1 cellular context compared by ENCODE assay signal in the genomic region with DNA sequence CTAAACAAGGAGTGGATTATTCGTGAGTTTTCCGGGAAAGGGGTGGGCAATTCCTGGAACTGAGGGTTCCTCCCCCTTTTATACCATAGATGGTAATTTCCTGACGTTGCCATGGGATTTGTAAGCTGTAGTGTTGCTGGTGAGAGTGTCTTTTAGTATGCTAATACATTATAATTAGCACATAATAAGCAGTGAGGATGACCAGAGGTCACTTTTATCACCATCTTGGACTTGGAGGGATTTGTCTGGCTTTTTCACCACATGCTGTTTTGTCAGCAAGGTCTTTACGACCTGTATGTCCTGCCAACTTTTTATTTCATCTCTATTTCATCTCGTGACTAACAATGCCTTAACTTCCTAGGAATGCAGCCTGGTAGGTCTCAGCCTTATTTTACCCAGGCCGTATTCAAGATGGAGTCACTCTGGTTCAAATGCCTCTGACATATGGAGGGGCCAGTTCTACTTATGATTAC.
TF ChIP-seq lines count a peak whose summit lies in the region.

No MANE protein-coding gene starts in this region.

TF ChIP-seq in K562, 482 proteins besides CTCF, POLR2A, EP300 and RAD21 (continued from another document and continues in another):
- TF ChIP-seq MEF2D (tag; conservative IDR thresholded peaks at IDR 0.05; ENCODE audit: low read depth) (0 out of 2 replicates have a peak, but pooled peaks have one; percentile 35), PRMT5 (CRISPR knock-in tag; IDR thresholded peaks at IDR 0.05) (no peak), SMAD2 (IDR thresholded peaks at IDR 0.05; ENCODE audit: low read depth, low read length) (no peak), SREBF2 (CRISPR knock-in tag; IDR thresholded peaks at IDR 0.05) (no peak), SMAD4 (CRISPR knock-in tag; conservative IDR thresholded peaks at IDR 0.05) (0 out of 2 replicates have a peak, but pooled peaks have one; percentile 34), FOXK2 (conservative IDR thresholded peaks at IDR 0.05 in 1 of 2, IDR thresholded peaks at IDR 0.05 in 1 of 2; ENCODE audit: low read depth in 2 of 2) (no peak), NFE2L1 (tag; IDR thresholded peaks at IDR 0.05; ENCODE audit: borderline replicate concordance, low read depth) (0 out of 2 replicates have a peak, but pooled peaks have one; percentile 22), ZNF830 (CRISPR knock-in tag; IDR thresholded peaks at IDR 0.05) (no peak), SUPT5H (IDR thresholded peaks at IDR 0.05) (no peak), STAG1 (CRISPR knock-in tag; IDR thresholded peaks at IDR 0.05; ENCODE audit: borderline replicate concordance) (no peak), CREB1 (IDR thresholded peaks at IDR 0.05) (no peak), CREB1 (CRISPR knock-in tag; IDR thresholded peaks at IDR 0.05) (no peak), SAFB (IDR thresholded peaks at IDR 0.05; ENCODE audit: borderline replicate concordance, low read depth, low read length) (no peak), ETV6 (IDR thresholded peaks at IDR 0.05; ENCODE audit: borderline replicate concordance in 1 of 2, low read depth in 2 of 2, low read length in 1 of 2) (no peak), ETV6 (CRISPR knock-in tag; IDR thresholded peaks at IDR 0.05; ENCODE audit: borderline replicate concordance) (no peak), ZNF780A (CRISPR knock-in tag; IDR thresholded peaks at IDR 0.05) (no peak), NR4A1 (CRISPR knock-in tag; IDR thresholded peaks at IDR 0.05) (no peak), NR4A1 (tag; IDR thresholded peaks at IDR 0.05) (peak; percentile 91), SRSF9 (IDR thresholded peaks at IDR 0.05; ENCODE audit: borderline replicate concordance, low read depth, low read length) (no peak), STAT5B (CRISPR knock-in tag; IDR thresholded peaks at IDR 0.05) (no peak), ZNF668 (CRISPR knock-in tag; IDR thresholded peaks at IDR 0.05) (peak; percentile 10; the same call in 1 of the 2 replicates), SMARCB1 (IDR thresholded peaks at IDR 0.05; ENCODE audit: insufficient read length, low read depth) (no peak), ZNF197 (CRISPR knock-in tag; IDR thresholded peaks at IDR 0.05; ENCODE audit: low read depth) (no peak), ZNF444 (CRISPR knock-in tag; IDR thresholded peaks at IDR 0.05) (no peak), NFATC3 (IDR thresholded peaks at IDR 0.05) (no peak), NR2C1 (IDR thresholded peaks at IDR 0.05) (no peak), NR2C1 (tag; IDR thresholded peaks at IDR 0.05) (peak; percentile 48; the same call in 1 of the 2 replicates), PTRF (tag; IDR thresholded peaks at IDR 0.05) (peak; percentile 76), SMARCE1 (IDR thresholded peaks at IDR 0.05) (no peak), GTF2A2 (tag; IDR thresholded peaks at IDR 0.05) (0 out of 2 replicates have a peak, but pooled peaks have one; percentile 50), DDX20 (tag; IDR thresholded peaks at IDR 0.05; ENCODE audit: low read depth) (peak; percentile 71; the same call in 1 of the 2 replicates), RFX1 (IDR thresholded peaks at IDR 0.05) (peak; percentile 64), TCF7 (IDR thresholded peaks at IDR 0.05; ENCODE audit: borderline replicate concordance) (no peak), EGR1 (conservative IDR thresholded peaks at IDR 0.05) (no peak), PYGO2 (tag; IDR thresholded peaks at IDR 0.05) (peak; percentile 53; the same call in 1 of the 2 replicates)
- TF ChIP-seq, protein P1, sequence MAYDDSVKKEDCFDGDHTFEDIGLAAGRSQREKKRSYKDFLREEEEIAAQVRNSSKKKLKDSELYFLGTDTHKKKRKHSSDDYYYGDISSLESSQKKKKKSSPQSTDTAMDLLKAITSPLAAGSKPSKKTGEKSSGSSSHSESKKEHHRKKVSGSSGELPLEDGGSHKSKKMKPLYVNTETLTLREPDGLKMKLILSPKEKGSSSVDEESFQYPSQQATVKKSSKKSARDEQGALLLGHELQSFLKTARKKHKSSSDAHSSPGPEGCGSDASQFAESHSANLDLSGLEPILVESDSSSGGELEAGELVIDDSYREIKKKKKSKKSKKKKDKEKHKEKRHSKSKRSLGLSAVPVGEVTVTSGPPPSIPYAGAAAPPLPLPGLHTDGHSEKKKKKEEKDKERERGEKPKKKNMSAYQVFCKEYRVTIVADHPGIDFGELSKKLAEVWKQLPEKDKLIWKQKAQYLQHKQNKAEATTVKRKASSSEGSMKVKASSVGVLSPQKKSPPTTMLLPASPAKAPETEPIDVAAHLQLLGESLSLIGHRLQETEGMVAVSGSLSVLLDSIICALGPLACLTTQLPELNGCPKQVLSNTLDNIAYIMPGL (CRISPR knock-in tag; IDR thresholded peaks at IDR 0.05): no peak
- TF ChIP-seq, protein P2, sequence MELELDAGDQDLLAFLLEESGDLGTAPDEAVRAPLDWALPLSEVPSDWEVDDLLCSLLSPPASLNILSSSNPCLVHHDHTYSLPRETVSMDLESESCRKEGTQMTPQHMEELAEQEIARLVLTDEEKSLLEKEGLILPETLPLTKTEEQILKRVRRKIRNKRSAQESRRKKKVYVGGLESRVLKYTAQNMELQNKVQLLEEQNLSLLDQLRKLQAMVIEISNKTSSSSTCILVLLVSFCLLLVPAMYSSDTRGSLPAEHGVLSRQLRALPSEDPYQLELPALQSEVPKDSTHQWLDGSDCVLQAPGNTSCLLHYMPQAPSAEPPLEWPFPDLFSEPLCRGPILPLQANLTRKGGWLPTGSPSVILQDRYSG (tag; conservative IDR thresholded peaks at IDR 0.05; ENCODE audit: low read depth): peak; percentile 78
- TF ChIP-seq, protein P3, sequence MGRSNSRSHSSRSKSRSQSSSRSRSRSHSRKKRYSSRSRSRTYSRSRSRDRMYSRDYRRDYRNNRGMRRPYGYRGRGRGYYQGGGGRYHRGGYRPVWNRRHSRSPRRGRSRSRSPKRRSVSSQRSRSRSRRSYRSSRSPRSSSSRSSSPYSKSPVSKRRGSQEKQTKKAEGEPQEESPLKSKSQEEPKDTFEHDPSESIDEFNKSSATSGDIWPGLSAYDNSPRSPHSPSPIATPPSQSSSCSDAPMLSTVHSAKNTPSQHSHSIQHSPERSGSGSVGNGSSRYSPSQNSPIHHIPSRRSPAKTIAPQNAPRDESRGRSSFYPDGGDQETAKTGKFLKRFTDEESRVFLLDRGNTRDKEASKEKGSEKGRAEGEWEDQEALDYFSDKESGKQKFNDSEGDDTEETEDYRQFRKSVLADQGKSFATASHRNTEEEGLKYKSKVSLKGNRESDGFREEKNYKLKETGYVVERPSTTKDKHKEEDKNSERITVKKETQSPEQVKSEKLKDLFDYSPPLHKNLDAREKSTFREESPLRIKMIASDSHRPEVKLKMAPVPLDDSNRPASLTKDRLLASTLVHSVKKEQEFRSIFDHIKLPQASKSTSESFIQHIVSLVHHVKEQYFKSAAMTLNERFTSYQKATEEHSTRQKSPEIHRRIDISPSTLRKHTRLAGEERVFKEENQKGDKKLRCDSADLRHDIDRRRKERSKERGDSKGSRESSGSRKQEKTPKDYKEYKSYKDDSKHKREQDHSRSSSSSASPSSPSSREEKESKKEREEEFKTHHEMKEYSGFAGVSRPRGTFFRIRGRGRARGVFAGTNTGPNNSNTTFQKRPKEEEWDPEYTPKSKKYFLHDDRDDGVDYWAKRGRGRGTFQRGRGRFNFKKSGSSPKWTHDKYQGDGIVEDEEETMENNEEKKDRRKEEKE (IDR thresholded peaks at IDR 0.05; ENCODE audit: borderline replicate concordance in 1 of 2, control insufficient read depth in 1 of 2, low read depth in 2 of 2, low read length in 1 of 2): no peak
- TF ChIP-seq, protein P4, sequence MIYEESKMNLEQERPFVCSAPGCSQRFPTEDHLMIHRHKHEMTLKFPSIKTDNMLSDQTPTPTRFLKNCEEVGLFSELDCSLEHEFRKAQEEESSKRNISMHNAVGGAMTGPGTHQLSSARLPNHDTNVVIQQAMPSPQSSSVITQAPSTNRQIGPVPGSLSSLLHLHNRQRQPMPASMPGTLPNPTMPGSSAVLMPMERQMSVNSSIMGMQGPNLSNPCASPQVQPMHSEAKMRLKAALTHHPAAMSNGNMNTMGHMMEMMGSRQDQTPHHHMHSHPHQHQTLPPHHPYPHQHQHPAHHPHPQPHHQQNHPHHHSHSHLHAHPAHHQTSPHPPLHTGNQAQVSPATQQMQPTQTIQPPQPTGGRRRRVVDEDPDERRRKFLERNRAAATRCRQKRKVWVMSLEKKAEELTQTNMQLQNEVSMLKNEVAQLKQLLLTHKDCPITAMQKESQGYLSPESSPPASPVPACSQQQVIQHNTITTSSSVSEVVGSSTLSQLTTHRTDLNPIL (CRISPR knock-in tag; IDR thresholded peaks at IDR 0.05): no peak
- TF ChIP-seq, protein P5, sequence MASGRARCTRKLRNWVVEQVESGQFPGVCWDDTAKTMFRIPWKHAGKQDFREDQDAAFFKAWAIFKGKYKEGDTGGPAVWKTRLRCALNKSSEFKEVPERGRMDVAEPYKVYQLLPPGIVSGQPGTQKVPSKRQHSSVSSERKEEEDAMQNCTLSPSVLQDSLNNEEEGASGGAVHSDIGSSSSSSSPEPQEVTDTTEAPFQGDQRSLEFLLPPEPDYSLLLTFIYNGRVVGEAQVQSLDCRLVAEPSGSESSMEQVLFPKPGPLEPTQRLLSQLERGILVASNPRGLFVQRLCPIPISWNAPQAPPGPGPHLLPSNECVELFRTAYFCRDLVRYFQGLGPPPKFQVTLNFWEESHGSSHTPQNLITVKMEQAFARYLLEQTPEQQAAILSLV (tag; IDR thresholded peaks at IDR 0.05): peak; percentile 65; the same call in 1 of the 2 replicates
- TF ChIP-seq, protein P6, sequence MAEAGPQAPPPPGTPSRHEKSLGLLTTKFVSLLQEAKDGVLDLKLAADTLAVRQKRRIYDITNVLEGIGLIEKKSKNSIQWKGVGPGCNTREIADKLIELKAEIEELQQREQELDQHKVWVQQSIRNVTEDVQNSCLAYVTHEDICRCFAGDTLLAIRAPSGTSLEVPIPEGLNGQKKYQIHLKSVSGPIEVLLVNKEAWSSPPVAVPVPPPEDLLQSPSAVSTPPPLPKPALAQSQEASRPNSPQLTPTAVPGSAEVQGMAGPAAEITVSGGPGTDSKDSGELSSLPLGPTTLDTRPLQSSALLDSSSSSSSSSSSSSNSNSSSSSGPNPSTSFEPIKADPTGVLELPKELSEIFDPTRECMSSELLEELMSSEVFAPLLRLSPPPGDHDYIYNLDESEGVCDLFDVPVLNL (CRISPR knock-in tag; IDR thresholded peaks at IDR 0.05; ENCODE audit: low read depth): no peak
- TF ChIP-seq, protein P7, sequence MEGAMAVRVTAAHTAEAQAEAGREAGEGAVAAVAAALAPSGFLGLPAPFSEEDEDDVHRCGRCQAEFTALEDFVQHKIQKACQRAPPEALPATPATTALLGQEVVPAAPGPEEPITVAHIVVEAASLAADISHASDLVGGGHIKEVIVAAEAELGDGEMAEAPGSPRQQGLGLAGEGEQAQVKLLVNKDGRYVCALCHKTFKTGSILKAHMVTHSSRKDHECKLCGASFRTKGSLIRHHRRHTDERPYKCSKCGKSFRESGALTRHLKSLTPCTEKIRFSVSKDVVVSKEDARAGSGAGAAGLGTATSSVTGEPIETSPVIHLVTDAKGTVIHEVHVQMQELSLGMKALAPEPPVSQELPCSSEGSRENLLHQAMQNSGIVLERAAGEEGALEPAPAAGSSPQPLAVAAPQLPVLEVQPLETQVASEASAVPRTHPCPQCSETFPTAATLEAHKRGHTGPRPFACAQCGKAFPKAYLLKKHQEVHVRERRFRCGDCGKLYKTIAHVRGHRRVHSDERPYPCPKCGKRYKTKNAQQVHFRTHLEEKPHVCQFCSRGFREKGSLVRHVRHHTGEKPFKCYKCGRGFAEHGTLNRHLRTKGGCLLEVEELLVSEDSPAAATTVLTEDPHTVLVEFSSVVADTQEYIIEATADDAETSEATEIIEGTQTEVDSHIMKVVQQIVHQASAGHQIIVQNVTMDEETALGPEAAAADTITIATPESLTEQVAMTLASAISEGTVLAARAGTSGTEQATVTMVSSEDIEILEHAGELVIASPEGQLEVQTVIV (CRISPR knock-in tag; IDR thresholded peaks at IDR 0.05; ENCODE audit: borderline replicate concordance): no peak
- TF ChIP-seq, protein P8, sequence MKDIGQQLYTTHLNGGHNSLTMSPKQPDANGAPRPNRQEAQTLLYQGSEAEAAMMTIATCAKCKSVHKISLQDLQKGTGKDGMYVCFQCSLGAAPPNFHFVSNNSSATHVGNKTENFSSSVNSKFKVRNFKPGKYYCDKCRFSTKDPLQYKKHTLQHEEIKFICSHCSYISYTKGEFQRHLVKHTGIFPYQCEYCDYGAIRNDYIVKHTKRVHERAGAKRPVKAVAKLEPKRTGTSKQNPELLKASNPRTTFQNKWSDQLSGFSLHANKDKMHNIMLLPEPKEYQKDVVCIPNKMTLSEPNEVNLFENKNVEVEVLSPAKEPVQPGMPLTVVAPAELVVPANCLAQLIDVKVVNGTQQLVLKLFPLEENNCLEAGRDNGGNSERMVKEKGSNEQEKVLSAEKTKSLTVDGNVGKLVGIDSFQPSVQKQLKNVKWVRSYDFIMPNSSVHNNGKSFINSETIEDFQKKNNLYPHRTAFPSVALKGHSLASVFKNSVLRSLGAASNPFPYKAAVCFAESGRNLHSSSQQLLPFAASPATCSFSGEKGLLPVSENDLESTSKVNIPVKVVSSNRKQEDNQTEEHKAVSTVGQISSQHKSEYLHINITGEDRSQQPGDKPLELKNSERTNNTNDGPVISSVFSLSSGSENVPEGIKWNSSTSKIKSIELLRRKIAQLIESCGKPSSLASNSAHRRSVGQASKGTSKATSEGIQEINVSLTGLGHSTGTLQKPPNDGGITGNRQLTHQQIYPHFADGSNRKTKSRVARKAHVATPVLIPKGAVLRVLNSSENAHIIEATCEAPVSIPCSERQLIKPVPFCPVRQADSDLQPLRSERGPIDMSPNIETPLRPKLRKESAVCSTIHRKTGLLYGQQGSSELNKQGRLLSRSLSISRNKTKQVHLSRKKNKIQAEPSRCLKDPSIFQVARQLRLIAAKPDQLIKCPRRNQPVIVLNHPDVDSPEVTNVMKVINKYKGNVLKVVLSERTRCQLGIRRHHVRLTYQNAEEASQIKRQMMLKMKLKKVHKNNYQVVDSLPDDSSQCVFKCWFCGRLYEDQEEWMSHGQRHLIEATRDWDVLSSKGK (CRISPR knock-in tag; IDR thresholded peaks at IDR 0.05): no peak
- TF ChIP-seq, protein P9, sequence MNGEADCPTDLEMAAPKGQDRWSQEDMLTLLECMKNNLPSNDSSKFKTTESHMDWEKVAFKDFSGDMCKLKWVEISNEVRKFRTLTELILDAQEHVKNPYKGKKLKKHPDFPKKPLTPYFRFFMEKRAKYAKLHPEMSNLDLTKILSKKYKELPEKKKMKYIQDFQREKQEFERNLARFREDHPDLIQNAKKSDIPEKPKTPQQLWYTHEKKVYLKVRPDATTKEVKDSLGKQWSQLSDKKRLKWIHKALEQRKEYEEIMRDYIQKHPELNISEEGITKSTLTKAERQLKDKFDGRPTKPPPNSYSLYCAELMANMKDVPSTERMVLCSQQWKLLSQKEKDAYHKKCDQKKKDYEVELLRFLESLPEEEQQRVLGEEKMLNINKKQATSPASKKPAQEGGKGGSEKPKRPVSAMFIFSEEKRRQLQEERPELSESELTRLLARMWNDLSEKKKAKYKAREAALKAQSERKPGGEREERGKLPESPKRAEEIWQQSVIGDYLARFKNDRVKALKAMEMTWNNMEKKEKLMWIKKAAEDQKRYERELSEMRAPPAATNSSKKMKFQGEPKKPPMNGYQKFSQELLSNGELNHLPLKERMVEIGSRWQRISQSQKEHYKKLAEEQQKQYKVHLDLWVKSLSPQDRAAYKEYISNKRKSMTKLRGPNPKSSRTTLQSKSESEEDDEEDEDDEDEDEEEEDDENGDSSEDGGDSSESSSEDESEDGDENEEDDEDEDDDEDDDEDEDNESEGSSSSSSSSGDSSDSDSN (IDR thresholded peaks at IDR 0.05; ENCODE audit: borderline replicate concordance in 1 of 2, low read depth in 2 of 2, low read length in 2 of 2): no peak
